In the genomic region with DNA sequence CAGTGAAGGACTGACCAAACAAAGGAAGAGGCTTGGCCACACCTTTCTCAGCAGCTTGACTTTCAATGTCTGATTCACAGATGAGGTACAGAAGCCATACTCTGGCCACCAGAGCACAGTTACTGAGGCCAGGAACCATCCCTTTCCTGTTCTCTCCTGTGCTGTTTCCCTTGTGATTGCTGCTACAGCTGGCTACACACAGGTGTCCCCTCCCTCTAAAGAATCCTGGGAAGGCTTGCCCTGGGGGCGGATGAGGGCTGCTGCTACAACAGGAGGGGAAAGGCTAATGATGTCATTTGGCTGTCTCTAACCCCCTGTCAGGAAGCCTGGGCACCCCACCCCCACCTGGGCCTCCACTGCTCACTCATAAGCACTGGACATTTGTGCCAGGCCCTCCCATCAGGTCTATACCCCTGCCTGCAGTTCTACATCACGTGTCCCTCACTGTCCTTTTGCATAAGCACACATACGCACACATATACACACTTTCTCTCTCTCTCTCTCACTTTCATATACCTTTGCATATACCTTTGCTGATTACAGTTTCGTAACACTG, we compare ENCODE assay signal across 10 cellular contexts. TPM values are rescaled to one million over a fixed set of nuclear protein-coding genes. Genes with fewer than 3 reads are reported as not detected.
DNase-seq lines count a peak whose midpoint lies in the region; ATAC-seq and TF ChIP-seq lines count a peak whose summit lies in the region.
"Had no signal": no experiment of that assay in that cellular context is flagged by ENCODE, and none has a peak within 500 bp of the region (broad histone marks: within the 10 kb centered on the region; RNA-seq: fewer than 3 reads in every experiment).

No MANE protein-coding gene starts in this region.

- peak overlapping the region; percentile 48 for H3K27ac ChIP-seq in skeletal muscle tissue (ENCODE audit: low read depth, low read length)
- H3K27ac ChIP-seq: C4-2B had no signal

- H3K36me3 Mint-ChIP-seq in activated T-cell treated with anti-CD3 and anti-CD28 coated beads, Interleukin-2, amount 50 U/mL, for 24 hours (ENCODE audit: low read depth): peaks cover 58% of the 10 kb centered on the region
- H3K36me3 Mint-ChIP-seq in chondrocyte (ENCODE audit: low read depth): peaks cover 15% of the 10 kb centered on the region

- H3K9ac ChIP-seq in skeletal muscle tissue (ENCODE audit: low read depth in 1 of 3, low read length in 3 of 3): no peak overlapping the region

- no peak overlapping the region for H3K4me3 Mint-ChIP-seq in activated T-cell treated with anti-CD3 and anti-CD28 coated beads, Interleukin-2, amount 50 U/mL, for 24 hours
- H3K4me3 Mint-ChIP-seq in chondrocyte (ENCODE audit: unreplicated experiment): no peak overlapping the region

- H3K27me3 ChIP-seq in skeletal muscle tissue (ENCODE audit: control insufficient read depth in 3 of 3, insufficient read depth in 3 of 3, low read length in 3 of 3): no peaks in the 10 kb centered on the region

- no peaks in the 10 kb centered on the region for H3K27me3 Mint-ChIP-seq in activated T-cell treated with anti-CD3 and anti-CD28 coated beads, Interleukin-2, amount 50 U/mL, for 24 hours
- no peaks in the 10 kb centered on the region for H3K27me3 Mint-ChIP-seq in chondrocyte (ENCODE audit: low read depth)

- peak overlapping the region; percentile 85 for H3K27ac Mint-ChIP-seq in activated T-cell treated with anti-CD3 and anti-CD28 coated beads, Interleukin-2, amount 50 U/mL, for 24 hours
- peak overlapping the region; percentile 98 for H3K27ac Mint-ChIP-seq in chondrocyte (ENCODE audit: unreplicated experiment)

- TF ChIP-seq CTCF in chondrocyte (IDR thresholded peaks at IDR 0.05): no peak

- no peaks in the 10 kb centered on the region for H3K9me3 ChIP-seq in skeletal muscle tissue (ENCODE audit: control insufficient read depth in 3 of 3, low read length in 3 of 3)

- H3K9me3 Mint-ChIP-seq in activated T-cell treated with anti-CD3 and anti-CD28 coated beads, Interleukin-2, amount 50 U/mL, for 24 hours: no peaks in the 10 kb centered on the region
- H3K9me3 Mint-ChIP-seq in chondrocyte (ENCODE audit: low read depth): no peaks in the 10 kb centered on the region

- H3K4me3 ChIP-seq in skeletal muscle tissue (ENCODE audit: low read length in 3 of 3): no peak overlapping the region
- H3K4me3 ChIP-seq: skin epidermis had no signal

- ATAC-seq in HG03378 (IDR thresholded peaks at IDR 0.05; ENCODE audit: unreplicated experiment): peak; percentile 63

- no peak for DNase-seq in activated T-cell treated with anti-CD3 and anti-CD28 coated beads, Interleukin-2, amount 50 U/mL, for 24 hours
- DNase-seq in activated T-cell treated with anti-CD3 and anti-CD28 coated beads, Interleukin-2, amount 50 U/mL, for 48 hours: no peak
- no peak for DNase-seq in chondrocyte (ENCODE audit: low spot score)
- DNase-seq in LoVo (ENCODE audit: low spot score): no peak
- no peak for DNase-seq in stimulated activated CD4-positive, alpha-beta T cell treated with anti-CD3 and anti-CD28 coated beads, Interleukin-4, amount 100 ng/mL, for 1 hour
- no peak for DNase-seq in NCI-H1105 treated with DMSO at 0.1 percent for 48 hours (lab: John Stamatoyannopoulos, UW)

- peaks cover 44 to 60% (median 59%) of the 10 kb centered on the region in 3 donors for H3K4me1 ChIP-seq in skeletal muscle tissue (ENCODE audit: control insufficient read depth in 3 of 3, insufficient read depth in 3 of 3, low read length in 3 of 3)

- H3K36me3 ChIP-seq in skeletal muscle tissue (ENCODE audit: control insufficient read depth in 3 of 3, insufficient read depth in 3 of 3, low read length in 3 of 3): peaks cover 0 to 6% (median 4%) of the 10 kb centered on the region in 3 donors

- H3K4me1 Mint-ChIP-seq in activated T-cell treated with anti-CD3 and anti-CD28 coated beads, Interleukin-2, amount 50 U/mL, for 24 hours (ENCODE audit: low read depth): peaks cover 90% of the 10 kb centered on the region
- H3K4me1 Mint-ChIP-seq in chondrocyte (ENCODE audit: low read depth): peaks cover 79% of the 10 kb centered on the region

RNA-seq across cellular contexts. Expression of a gene that starts 41.3 kb away (rescaled TPM):
- total RNA-seq in chondrocyte (12.5 to 23.9 TPM (median 15.1 TPM) in 3 replicates), skeletal muscle tissue (7.3 TPM)

RNA-seq across cellular contexts. Expression of a gene that starts 42.5 kb away (rescaled TPM):
- total RNA-seq in chondrocyte (49.4 to 55.8 TPM (median 55.6 TPM) in 3 replicates), skeletal muscle tissue (19.3 TPM)

RNA-seq across cellular contexts. Expression of a gene that starts 59.2 kb away (rescaled TPM):
- total RNA-seq in chondrocyte (0.27 to 0.51 TPM (median 0.46 TPM) in 3 replicates), skeletal muscle tissue (not detected)
